16 cellular contexts compared by ENCODE assay signal in the genomic region with DNA sequence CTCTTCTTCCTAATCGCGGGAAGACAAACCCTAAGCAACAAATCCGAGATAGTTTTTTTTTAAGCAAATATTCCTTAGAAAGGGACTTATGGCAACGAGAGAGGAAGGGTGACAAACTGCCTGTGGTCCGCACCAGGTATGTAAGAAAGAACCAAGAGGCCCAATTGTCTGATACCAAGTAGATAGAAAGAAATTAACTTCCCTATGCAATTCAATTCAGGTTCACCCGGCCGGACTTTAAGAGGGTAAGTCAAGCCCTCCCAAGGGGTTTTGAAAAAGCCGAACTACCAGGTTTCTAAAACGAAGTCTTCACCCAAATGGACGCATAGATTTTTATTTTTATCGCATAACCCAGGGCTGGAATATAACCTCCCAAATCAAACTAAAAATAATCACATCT. TPM values are rescaled to one million over a fixed set of nuclear protein-coding genes. Genes with fewer than 3 reads are reported as not detected.
DNase-seq lines count a peak whose midpoint lies in the region; ATAC-seq and TF ChIP-seq lines count a peak whose summit lies in the region.
"Had no signal": no experiment of that assay in that cellular context is flagged by ENCODE, and none has a peak within 500 bp of the region (broad histone marks: within the 10 kb centered on the region; RNA-seq: fewer than 3 reads in every experiment).

No MANE protein-coding gene starts in this region.

- no peak for DNase-seq in astrocyte of the spinal cord (ENCODE audit: low read depth, low spot score)
- no peak for DNase-seq in sigmoid colon
- DNase-seq in DMS114 treated with DMSO at 0.1 percent for 48 hours (lab: John Stamatoyannopoulos, UW; ENCODE audit: unreplicated experiment), result no peak
- DNase-seq in posterior cingulate gyrus, result no peak
- DNase-seq: C1 segment of cervical spinal cord; effector CD4-positive, alpha-beta T cell; HFFc6; NCI-H1417; NCI-H524; SHP77 treated with DMSO at 0.1 percent for 48 hours had no signal

- H3K27ac ChIP-seq in sigmoid colon, result peak overlapping the region in 3 of 4 donors; percentile 90 to 93 (median 92)

- no peak for TF ChIP-seq EP300 in sigmoid colon (IDR thresholded peaks at IDR 0.05)

- H3K27ac Mint-ChIP-seq in activated T-helper 17 cell treated with anti-CD3 and anti-CD28 coated beads, Interleukin-2, amount 50 U/mL, for 72 hours, result no peak overlapping the region
- H3K27ac Mint-ChIP-seq: HFFc6 had no signal

- no peak for ATAC-seq in HG03095 (IDR thresholded peaks at IDR 0.05; ENCODE audit: unreplicated experiment)
- ATAC-seq in activated T-helper 17 cell treated with anti-CD3 and anti-CD28 coated beads, Interleukin-2, amount 50 U/mL, for 72 hours (replicated peaks), result no peak
- ATAC-seq: K562 had no signal

- H3K27me3 ChIP-seq in sigmoid colon, result no peaks in the 10 kb centered on the region

- peaks cover 63% of the 10 kb centered on the region for H3K36me3 Mint-ChIP-seq in activated T-helper 17 cell treated with anti-CD3 and anti-CD28 coated beads, Interleukin-2, amount 50 U/mL, for 72 hours (ENCODE audit: low read depth)

- 76 to 86% methylated on average over 11 of the region's 11 CpGs for WGBS in sigmoid colon, 2 donors

- H3K4me1 ChIP-seq in ES-I3 (ENCODE audit: insufficient read depth, low read length) (peaks cover 8% of the 10 kb centered on the region), sigmoid colon (peaks cover 0 to 13% (median 2%) of the 10 kb centered on the region in 4 donors)

- in situ Hi-C loops in astrocyte of the spinal cord (cut with HindIII; ENCODE audit: low sequenced_read_pairs), result no loop called here

- H3K36me3 ChIP-seq in ES-I3 (ENCODE audit: insufficient read depth, low read length), result no peaks in the 10 kb centered on the region
- H3K36me3 ChIP-seq in sigmoid colon, result no peaks in the 10 kb centered on the region

- peak overlapping the region; percentile 58; the same call in 1 of the 2 replicates for H3K9ac ChIP-seq in ES-I3 (ENCODE audit: low read depth, low read length)

- no peak overlapping the region for H3K4me3 Mint-ChIP-seq in activated T-helper 17 cell treated with anti-CD3 and anti-CD28 coated beads, Interleukin-2, amount 50 U/mL, for 72 hours
- H3K4me3 Mint-ChIP-seq: HFFc6 had no signal

- H3K27me3 Mint-ChIP-seq in activated T-helper 17 cell treated with anti-CD3 and anti-CD28 coated beads, Interleukin-2, amount 50 U/mL, for 72 hours, result no peaks in the 10 kb centered on the region

- no peak for TF ChIP-seq POLR2A in sigmoid colon (IDR thresholded peaks at IDR 0.05)

- H3K4me1 Mint-ChIP-seq in activated T-helper 17 cell treated with anti-CD3 and anti-CD28 coated beads, Interleukin-2, amount 50 U/mL, for 72 hours, result peaks cover 6% of the 10 kb centered on the region

- TF ChIP-seq CTCF in astrocyte of the spinal cord (IDR thresholded peaks at IDR 0.05; ENCODE audit: low read depth, low read length), result no peak
- TF ChIP-seq CTCF in sigmoid colon (IDR thresholded peaks at IDR 0.05), result no peak

- no peaks in the 10 kb centered on the region for H3K9me3 ChIP-seq in ES-I3 (ENCODE audit: control insufficient read depth, insufficient read depth, low read length)
- no peaks in the 10 kb centered on the region for H3K9me3 ChIP-seq in iPS-18c (ENCODE audit: control insufficient read depth, insufficient read depth, low read length)
- H3K9me3 ChIP-seq in sigmoid colon, result no peaks in the 10 kb centered on the region

- peak overlapping the region; percentile 51 for H3K4me3 ChIP-seq in astrocyte of the spinal cord (ENCODE audit: low read depth, low read length)
- H3K4me3 ChIP-seq in iPS-18c (ENCODE audit: insufficient read depth, low read depth, low read length), result peak overlapping the region; percentile 65
- peak overlapping the region; percentile 76 to 96 (median 81) for H3K4me3 ChIP-seq in sigmoid colon
- H3K4me3 ChIP-seq: K562 had no signal

- no peaks in the 10 kb centered on the region for H3K9me3 Mint-ChIP-seq in activated T-helper 17 cell treated with anti-CD3 and anti-CD28 coated beads, Interleukin-2, amount 50 U/mL, for 72 hours

- intact Hi-C loops in sigmoid colon (cut with DNase I) (loop anchor here (5.0 kb wide), 2 partner anchors 68 to 578 kb away; no protein-coding TSS in a partner anchor), posterior cingulate gyrus (cut with DNase I) (no loop called here)

RNA-seq across cellular contexts. Expression of a gene that starts 1.7 kb away (rescaled TPM):
- 100 to 1,000 TPM; 282 to 693 (median 543) TPM for total RNA-seq in sigmoid colon
- 10 to 100 TPM in 2 of 3 donors, 1 to 10 TPM in 1; 2.3 to 40.2 (median 23.4) TPM for polyA plus RNA-seq in sigmoid colon
- total RNA-seq in activated T-helper 17 cell treated with anti-CD3 and anti-CD28 coated beads, Interleukin-2, amount 50 U/mL, for 72 hours, result not detected
- total RNA-seq: G401, HFFc6, K562 had no signal
- polyA plus RNA-seq: K562 had no signal

Comparison
In these comparisons a context has a peak if more than half of its experiments do, and no peak if none do; other contexts are left out.
1. RNA of a gene that starts 1.7 kb away (total RNA-seq): 282 to 693 TPM in sigmoid colon; not detected in activated T-helper 17 cell treated with anti-CD3 and anti-CD28 coated beads, Interleukin-2, amount 50 U/mL, for 72 hours; every median in the first group is over 100 times any median in the second.
2. Peak in every context shown above with its lines, with median percentiles within 50 percentile points of each other: H3K4me3 ChIP-seq.